ENCODE assay signal across 18 cellular contexts in genomic region chr3:103511891-103512290, GRCh38.
"Had no signal": no experiment of that assay in that cellular context is flagged by ENCODE, and none has a peak within 500 bp of the region (broad histone marks: within the 10 kb centered on the region; RNA-seq: fewer than 3 reads in every experiment).

No MANE protein-coding gene starts in this region.

- H3K27ac Mint-ChIP-seq: activated CD4-positive, alpha-beta memory T cell treated with anti-CD3 and anti-CD28 coated beads, Interleukin-2, amount 10 ng/mL, durations not matched to agents 7 days and 5 days; activated CD4-positive, alpha-beta T cell treated with anti-CD3 and anti-CD28 coated beads for 36 hours; activated naive CD8-positive, alpha-beta T cell treated with anti-CD3 and anti-CD28 coated beads for 36 hours; memory B cell; natural killer cell treated with Interleukin-12 subunit alpha and Interleukin-12 subunit beta and Interleukin-15 and Interleukin-18, amount 100 ng/mL, for 72 hours had no signal

- H3K4me3 Mint-ChIP-seq: activated CD4-positive, alpha-beta memory T cell treated with anti-CD3 and anti-CD28 coated beads, Interleukin-2, amount 10 ng/mL, durations not matched to agents 7 days and 5 days; activated CD4-positive, alpha-beta T cell treated with anti-CD3 and anti-CD28 coated beads for 36 hours; activated naive CD8-positive, alpha-beta T cell treated with anti-CD3 and anti-CD28 coated beads for 36 hours; memory B cell; natural killer cell treated with Interleukin-12 subunit alpha and Interleukin-12 subunit beta and Interleukin-15 and Interleukin-18, amount 100 ng/mL, for 72 hours had no signal

- H3K4me1 ChIP-seq: esophagus muscularis mucosa, left ventricle myocardium inferior, psoas muscle, transverse colon had no signal

- H3K9me3 ChIP-seq: esophagus muscularis mucosa, psoas muscle, transverse colon had no signal

- H3K36me3 Mint-ChIP-seq: activated naive CD8-positive, alpha-beta T cell treated with anti-CD3 and anti-CD28 coated beads for 36 hours; memory B cell; natural killer cell treated with Interleukin-12 subunit alpha and Interleukin-12 subunit beta and Interleukin-15 and Interleukin-18, amount 100 ng/mL, for 72 hours had no signal

- H3K27ac ChIP-seq: dorsolateral prefrontal cortex, esophagus muscularis mucosa, left ventricle myocardium inferior, psoas muscle, transverse colon, VCaP had no signal

- H3K27me3 Mint-ChIP-seq: activated CD4-positive, alpha-beta memory T cell treated with anti-CD3 and anti-CD28 coated beads, Interleukin-2, amount 10 ng/mL, durations not matched to agents 7 days and 5 days; activated CD4-positive, alpha-beta T cell treated with anti-CD3 and anti-CD28 coated beads for 36 hours; activated naive CD8-positive, alpha-beta T cell treated with anti-CD3 and anti-CD28 coated beads for 36 hours; memory B cell; natural killer cell treated with Interleukin-12 subunit alpha and Interleukin-12 subunit beta and Interleukin-15 and Interleukin-18, amount 100 ng/mL, for 72 hours had no signal

- H3K36me3 ChIP-seq: esophagus muscularis mucosa, left ventricle myocardium inferior, transverse colon had no signal

- DNase-seq: activated CD4-positive, alpha-beta memory T cell treated with anti-CD3 and anti-CD28 coated beads, Interleukin-2, amount 10 ng/mL, durations not matched to agents 7 days and 5 days; activated CD4-positive, alpha-beta T cell treated with anti-CD3 and anti-CD28 coated beads for 36 hours; activated gamma-delta T cell treated with Interleukin-2 at 50 U/mL for 16 hours; activated naive CD8-positive, alpha-beta T cell treated with anti-CD3 and anti-CD28 coated beads for 36 hours; activated T-cell treated with anti-CD3 and anti-CD28 coated beads, Interleukin-2, amount 50 U/mL, for 48 hours; dorsolateral prefrontal cortex; left ventricle myocardium inferior; psoas muscle; stimulated activated CD4-positive, alpha-beta T cell treated with anti-CD3 and anti-CD28 coated beads, Interleukin-2, amount 100 ng/mL, for 24 hours; stimulated activated naive CD4-positive, alpha-beta T cell; substantia nigra; T1000; transverse colon had no signal

- H3K27me3 ChIP-seq: esophagus muscularis mucosa, transverse colon had no signal

- H3K4me3 ChIP-seq: dorsolateral prefrontal cortex, esophagus muscularis mucosa, left ventricle myocardium inferior, psoas muscle, transverse colon had no signal

- H3K4me1 Mint-ChIP-seq: activated CD4-positive, alpha-beta memory T cell treated with anti-CD3 and anti-CD28 coated beads, Interleukin-2, amount 10 ng/mL, durations not matched to agents 7 days and 5 days; activated CD4-positive, alpha-beta T cell treated with anti-CD3 and anti-CD28 coated beads for 36 hours; activated naive CD8-positive, alpha-beta T cell treated with anti-CD3 and anti-CD28 coated beads for 36 hours; memory B cell had no signal

- H3K9me3 Mint-ChIP-seq: activated CD4-positive, alpha-beta memory T cell treated with anti-CD3 and anti-CD28 coated beads, Interleukin-2, amount 10 ng/mL, durations not matched to agents 7 days and 5 days; activated naive CD8-positive, alpha-beta T cell treated with anti-CD3 and anti-CD28 coated beads for 36 hours; memory B cell had no signal

- ATAC-seq: activated CD4-positive, alpha-beta T cell treated with anti-CD3 and anti-CD28 coated beads for 36 hours; natural killer cell treated with Interleukin-12 subunit alpha and Interleukin-12 subunit beta and Interleukin-15 and Interleukin-18, amount 100 ng/mL, for 72 hours; psoas muscle; sciatic nerve had no signal
